ENCODE assay signal across 27 cellular contexts in genomic region chr9:89051421-89051820, GRCh38.
"Had no signal": no experiment of that assay in that cellular context is flagged by ENCODE, and none has a peak within 500 bp of the region (broad histone marks: within the 10 kb centered on the region; RNA-seq: fewer than 3 reads in every experiment).

No MANE protein-coding gene starts in this region.

- H3K9me3 ChIP-seq: gastroesophageal sphincter, heart left ventricle, prostate gland, stomach, thyroid gland, vagina had no signal

- H3K4me1 ChIP-seq: foreskin keratinocyte, gastroesophageal sphincter, prostate gland, stomach, thyroid gland, vagina had no signal

- H3K4me3 Mint-ChIP-seq: memory B cell; naive B cell; natural killer cell treated with Interleukin-12 subunit alpha and Interleukin-12 subunit beta and Interleukin-15 and Interleukin-18, amount 100 ng/mL, for 72 hours; neural crest cell; stimulated activated effector memory CD8-positive, alpha-beta T cell treated with anti-CD3 and anti-CD28 coated beads, Interleukin-12 subunit alpha, Interleukin-12 subunit beta, amount 100 ng/mL, for 72 hours had no signal

- H3K27me3 ChIP-seq: dorsolateral prefrontal cortex, foreskin keratinocyte, gastroesophageal sphincter, heart left ventricle, hepatocyte, sigmoid colon, stomach, thyroid gland, vagina had no signal

- H3K36me3 ChIP-seq: gastroesophageal sphincter, heart left ventricle, prostate gland, sigmoid colon, stomach, thyroid gland, vagina had no signal

- H3K27ac ChIP-seq: epithelial cell of prostate, foreskin keratinocyte, gastroesophageal sphincter, prostate gland, sigmoid colon, stomach, thyroid gland, vagina had no signal

- H3K4me1 Mint-ChIP-seq: memory B cell; naive B cell; stimulated activated effector memory CD8-positive, alpha-beta T cell treated with anti-CD3 and anti-CD28 coated beads, Interleukin-12 subunit alpha, Interleukin-12 subunit beta, amount 100 ng/mL, for 72 hours had no signal

- H3K4me3 ChIP-seq: dorsolateral prefrontal cortex, gastroesophageal sphincter, heart left ventricle, hepatocyte, lung, prostate gland, sigmoid colon, stomach, thyroid gland, vagina had no signal

- H3K9me3 Mint-ChIP-seq: memory B cell; natural killer cell treated with Interleukin-12 subunit alpha and Interleukin-12 subunit beta and Interleukin-15 and Interleukin-18, amount 100 ng/mL, for 72 hours; neural crest cell; stimulated activated effector memory CD8-positive, alpha-beta T cell treated with anti-CD3 and anti-CD28 coated beads, Interleukin-12 subunit alpha, Interleukin-12 subunit beta, amount 100 ng/mL, for 72 hours had no signal

- H3K36me3 Mint-ChIP-seq: memory B cell; naive B cell; natural killer cell treated with Interleukin-12 subunit alpha and Interleukin-12 subunit beta and Interleukin-15 and Interleukin-18, amount 100 ng/mL, for 72 hours; stimulated activated effector memory CD8-positive, alpha-beta T cell treated with anti-CD3 and anti-CD28 coated beads, Interleukin-12 subunit alpha, Interleukin-12 subunit beta, amount 100 ng/mL, for 72 hours had no signal

- ATAC-seq: esophagus mucosa; foreskin keratinocyte; gastroesophageal sphincter; heart left ventricle; left lobe of liver; natural killer cell treated with Interleukin-12 subunit alpha and Interleukin-12 subunit beta and Interleukin-15 and Interleukin-18, amount 100 ng/mL, for 72 hours; right cardiac atrium; stimulated activated effector memory CD8-positive, alpha-beta T cell treated with anti-CD3 and anti-CD28 coated beads, Interleukin-12 subunit alpha, Interleukin-12 subunit beta, amount 100 ng/mL, for 72 hours had no signal

- H3K27ac Mint-ChIP-seq: memory B cell; naive B cell; natural killer cell treated with Interleukin-12 subunit alpha and Interleukin-12 subunit beta and Interleukin-15 and Interleukin-18, amount 100 ng/mL, for 72 hours; stimulated activated effector memory CD8-positive, alpha-beta T cell treated with anti-CD3 and anti-CD28 coated beads, Interleukin-12 subunit alpha, Interleukin-12 subunit beta, amount 100 ng/mL, for 72 hours had no signal

- DNase-seq: effector CD4-positive, alpha-beta T cell; foreskin keratinocyte; heart left ventricle; kidney; naive B cell; nucleus accumbens; right cardiac atrium; sigmoid colon; stimulated activated CD4-positive, alpha-beta T cell treated with anti-CD3 and anti-CD28 coated beads, Interleukin-2, amount 100 ng/mL, for 24 hours; stimulated activated CD4-positive, alpha-beta T cell treated with anti-CD3 and anti-CD28 coated beads, Interleukin-4, amount 100 ng/mL, for 24 hours; stimulated activated naive CD4-positive, alpha-beta T cell treated with Interleukin-2 at 50 U/mL for 16 hours; stomach; thyroid gland; trophoblast cell had no signal
